ENCODE assay signal across 8 cellular contexts in the genomic region with DNA sequence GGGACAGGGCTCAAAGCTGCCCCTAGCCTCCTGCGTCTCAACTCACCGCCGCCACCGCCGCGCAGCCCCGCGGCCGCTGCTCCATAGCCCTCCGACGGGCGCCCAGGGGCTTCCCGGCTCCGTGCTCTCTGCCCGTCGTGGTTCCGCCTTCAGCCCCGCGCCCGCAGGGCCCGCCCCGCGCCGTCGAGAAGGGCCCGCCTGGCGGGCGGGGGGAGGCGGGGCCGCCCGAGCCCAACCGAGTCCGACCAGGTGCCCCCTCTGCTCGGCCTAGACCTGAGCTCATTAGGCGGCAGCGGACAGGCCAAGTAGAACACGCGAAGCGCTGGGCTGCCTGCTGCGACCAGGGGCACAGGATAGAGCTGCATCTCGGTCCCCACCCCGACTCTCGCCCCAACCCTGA. TPM values are rescaled to one million over a fixed set of nuclear protein-coding genes. Genes with fewer than 3 reads are reported as not detected.
A peak's percentile ranks its signal among the peaks of the same experiment; 100 is the strongest.
DNase-seq lines count a peak whose midpoint lies in the region; ATAC-seq and FAIRE-seq lines count a peak whose summit lies in the region.

A gene with protein sequence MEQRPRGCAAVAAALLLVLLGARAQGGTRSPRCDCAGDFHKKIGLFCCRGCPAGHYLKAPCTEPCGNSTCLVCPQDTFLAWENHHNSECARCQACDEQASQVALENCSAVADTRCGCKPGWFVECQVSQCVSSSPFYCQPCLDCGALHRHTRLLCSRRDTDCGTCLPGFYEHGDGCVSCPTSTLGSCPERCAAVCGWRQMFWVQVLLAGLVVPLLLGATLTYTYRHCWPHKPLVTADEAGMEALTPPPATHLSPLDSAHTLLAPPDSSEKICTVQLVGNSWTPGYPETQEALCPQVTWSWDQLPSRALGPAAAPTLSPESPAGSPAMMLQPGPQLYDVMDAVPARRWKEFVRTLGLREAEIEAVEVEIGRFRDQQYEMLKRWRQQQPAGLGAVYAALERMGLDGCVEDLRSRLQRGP (minus strand): TSS at position 151 of the 400 bp plus-strand sequence. CDS start 66 bp downstream, at position 85.

- peak; percentile 53 for DNase-seq in activated T-cell treated with anti-CD3 and anti-CD28 coated beads for 1 hour (ENCODE audit: low read depth)
- DNase-seq in stimulated activated CD4-positive, alpha-beta T cell treated with anti-CD3 and anti-CD28 coated beads, Interleukin-2, amount 100 ng/mL, for 24 hours: peak; percentile 71 to 75
- no peak for DNase-seq in ecto neural progenitor cell (ENCODE audit: low spot score)
- no peak for DNase-seq in dedifferentiated amniotic fluid mesenchymal stem cell (ENCODE audit: extremely low spot score)
- no peak for DNase-seq in RCC 7860 (ENCODE audit: low spot score)

- no peak for ATAC-seq in HG02870 (IDR thresholded peaks at IDR 0.05; ENCODE audit: unreplicated experiment)

- H3K4me3 ChIP-seq in HUES6 (ENCODE audit: low read depth, low read length) (peak within 1 kb of the TSS; percentile 37), esophagus (ENCODE audit: low read depth in 1 of 2, low read length in 2 of 2) (peak within 1 kb of the TSS; percentile 17 to 23)

- H3K9ac ChIP-seq in HUES6 (ENCODE audit: low read length): no peak within 1 kb of the TSS

- H3K4me1 ChIP-seq in HUES6 (ENCODE audit: control insufficient read depth, insufficient read depth, low read length) (peaks cover 8% of the 10 kb centered on the region; the same call in 1 of the 2 replicates), esophagus (ENCODE audit: control insufficient read depth in 2 of 2, insufficient read depth in 2 of 2, low read length in 1 of 2) (peaks cover 0 to 6% of the 10 kb centered on the region in 2 donors)

- WGBS in esophagus, 2 donors: 41 to 60% methylated on average over 35 to 43 of the region's 43 CpGs

- FAIRE-seq in RCC 7860 (lab: Jason Lieb, UNC): no peak

- H3K36me3 ChIP-seq in HUES6 (ENCODE audit: control insufficient read depth, insufficient read depth, low read length) (peaks cover 40% of the 10 kb centered on the region), esophagus (ENCODE audit: control insufficient read depth in 2 of 2, insufficient read depth in 2 of 2, low read length in 1 of 2) (peaks cover 0 to 67% of the 10 kb centered on the region in 2 donors)

- H3K27ac ChIP-seq in HUES6 (ENCODE audit: low read depth, low read length): peak within 1 kb of the TSS; percentile 41; the same call in 1 of the 2 replicates
- H3K27ac ChIP-seq in esophagus (ENCODE audit: low read depth in 2 of 2, low read length in 1 of 2): no peak within 1 kb of the TSS

- H3K27me3 ChIP-seq in HUES6 (ENCODE audit: control insufficient read depth, insufficient read depth, low read length) (no peaks in the 10 kb centered on the region), esophagus (ENCODE audit: control insufficient read depth in 1 of 2, insufficient read depth in 2 of 2, low read length in 2 of 2) (no peaks in the 10 kb centered on the region)

- H3K9me3 ChIP-seq in HUES6 (ENCODE audit: control insufficient read depth, insufficient read depth, low read depth, low read length) (no peaks in the 10 kb centered on the region), esophagus (ENCODE audit: control insufficient read depth in 2 of 2, insufficient read depth in 1 of 2, low read depth in 1 of 2, low read length in 1 of 2) (no peaks in the 10 kb centered on the region)

RNA-seq across cellular contexts. Expression of the gene that starts here (rescaled TPM):
- 10 to 100 TPM; 23.9 to 53.9 TPM for polyA plus RNA-seq in esophagus

Comparison
In these comparisons a context has a peak if more than half of its experiments do, and no peak if none do; other contexts are left out.
1. DNase-seq: peak in activated T-cell treated with anti-CD3 and anti-CD28 coated beads for 1 hour (single experiment) and stimulated activated CD4-positive, alpha-beta T cell treated with anti-CD3 and anti-CD28 coated beads, Interleukin-2, amount 100 ng/mL, for 24 hours (2 of 2); none in ecto neural progenitor cell (single experiment), dedifferentiated amniotic fluid mesenchymal stem cell (single experiment) and RCC 7860 (single experiment).